22 cellular contexts compared by ENCODE assay signal in genomic region chr13:45932611-45933182, GRCh38.
DNase-seq lines count a peak whose midpoint lies in the region; ATAC-seq and TF ChIP-seq lines count a peak whose summit lies in the region.
"Had no signal": no experiment of that assay in that cellular context is flagged by ENCODE, and none has a peak within 500 bp of the region (broad histone marks: within the 10 kb centered on the region; RNA-seq: fewer than 3 reads in every experiment).

No MANE protein-coding gene starts in this region.

- H3K27ac ChIP-seq in OCI-LY3 (ENCODE audit: low read length) (no peak overlapping the region), esophagus muscularis mucosa (replicated peaks in 1 of 4) (no peak overlapping the region)
- H3K27ac ChIP-seq: C4-2B, hepatocyte, SJSA1 had no signal

- H4K20me1 ChIP-seq in OCI-LY3 (ENCODE audit: insufficient read depth, low read length), result no peaks in the 10 kb centered on the region

- H3K9me3 ChIP-seq in OCI-LY3 (ENCODE audit: insufficient read depth, low read length) (no peaks in the 10 kb centered on the region), esophagus muscularis mucosa (no peaks in the 10 kb centered on the region)
- H3K9me3 ChIP-seq: SJSA1, upper lobe of left lung had no signal

- no peak for DNase-seq in Right ventricle myocardium inferior (ENCODE audit: missing footprints)
- DNase-seq in Right ventricle myocardium superior, result no peak
- DNase-seq in esophagus muscularis mucosa (ENCODE audit: extremely low spot score), result peak; percentile 55
- DNase-seq in immature natural killer cell, result no peak
- DNase-seq in NCI-H2227 treated with DMSO at 0.1 percent for 48 hours (lab: John Stamatoyannopoulos, UW), result no peak
- DNase-seq in activated naive CD4-positive, alpha-beta T cell treated with anti-CD3 and anti-CD28 coated beads, Interleukin-2, amount 50 U/mL, for 16 hours, result no peak
- DNase-seq: activated CD4-positive, CD25-positive, alpha-beta regulatory T cell treated with anti-CD3 and anti-CD28 coated beads, Interleukin-2, amount 50 U/mL, for 72 hours; activated naive CD4-positive, alpha-beta T cell treated with anti-CD3 and anti-CD28 coated beads, Interleukin-2, amount 10 ng/mL, durations not matched to agents 7 days and 5 days; aorta; DMS 273 treated with DMSO at 0.1 percent for 48 hours; MM.1S; NCI-H187; NCI-H446 treated with DMSO at 0.1 percent for 48 hours; stimulated activated CD8-positive, alpha-beta memory T cell treated with anti-CD3 and anti-CD28 coated beads, Interleukin-4, amount 100 ng/mL, for 48 hours had no signal

- H3K4me2 ChIP-seq in OCI-LY3 (ENCODE audit: low read length), result peak overlapping the region; percentile 21
- H3K4me2 ChIP-seq: hepatocyte had no signal

- no peak for TF ChIP-seq CTCF in OCI-LY3 (IDR thresholded peaks at IDR 0.05; ENCODE audit: low read depth, low read length)
- no peak for TF ChIP-seq CTCF in esophagus muscularis mucosa (IDR thresholded peaks at IDR 0.05)

- TF ChIP-seq EP300 in esophagus muscularis mucosa (IDR thresholded peaks at IDR 0.05), result no peak

- WGBS in esophagus muscularis mucosa, result 68% methylated on average over 5 of the region's 5 CpGs

- H3K27me3 Mint-ChIP-seq in immature natural killer cell (ENCODE audit: low read depth in 3 of 3), result peaks cover 2 to 7% (median 2%) of the 10 kb centered on the region in 3 donors

- peaks cover 0 to 3% (median 0%) of the 10 kb centered on the region in 3 donors for H3K36me3 Mint-ChIP-seq in immature natural killer cell
- H3K36me3 Mint-ChIP-seq: activated naive CD4-positive, alpha-beta T cell treated with anti-CD3 and anti-CD28 coated beads, Interleukin-2, amount 10 ng/mL, durations not matched to agents 7 days and 5 days had no signal

- ATAC-seq in Right ventricle myocardium inferior (peak; percentile 46), Right ventricle myocardium superior (ENCODE audit: poor library complexity) (no peak), HG03175 (IDR thresholded peaks at IDR 0.05; ENCODE audit: unreplicated experiment) (no peak)

- intact Hi-C loops in Right ventricle myocardium inferior (cut with DNase I), result no loop called here
- intact Hi-C loops in Right ventricle myocardium superior (cut with DNase I), result no loop called here
- intact Hi-C loops in esophagus muscularis mucosa (cut with DNase I), result no loop called here

- H3K4me1 Mint-ChIP-seq in immature natural killer cell, result no peaks in the 10 kb centered on the region
- H3K4me1 Mint-ChIP-seq: activated naive CD4-positive, alpha-beta T cell treated with anti-CD3 and anti-CD28 coated beads, Interleukin-2, amount 10 ng/mL, durations not matched to agents 7 days and 5 days had no signal

- H3K27me3 ChIP-seq in OCI-LY3 (ENCODE audit: low read depth, low read length) (no peaks in the 10 kb centered on the region; the same call in 1 of the 2 replicates), esophagus muscularis mucosa (no peaks in the 10 kb centered on the region)
- H3K27me3 ChIP-seq: upper lobe of left lung had no signal

- no peaks in the 10 kb centered on the region for H3K79me2 ChIP-seq in OCI-LY3 (ENCODE audit: low read length)
- H3K79me2 ChIP-seq: hepatocyte had no signal

- no peak overlapping the region for H3K9ac ChIP-seq in OCI-LY3 (ENCODE audit: low read length)

- H3K4me1 ChIP-seq in OCI-LY3 (ENCODE audit: low read length) (peaks cover 7% of the 10 kb centered on the region), esophagus muscularis mucosa (no peaks in the 10 kb centered on the region)
- H3K4me1 ChIP-seq: SJSA1, upper lobe of left lung had no signal

- no peak overlapping the region for H3K27ac Mint-ChIP-seq in immature natural killer cell
- H3K27ac Mint-ChIP-seq: activated naive CD4-positive, alpha-beta T cell treated with anti-CD3 and anti-CD28 coated beads, Interleukin-2, amount 10 ng/mL, durations not matched to agents 7 days and 5 days; IgD-negative memory B cell had no signal

- H3K4me3 ChIP-seq in OCI-LY3 (ENCODE audit: low read length), result no peak overlapping the region
- H3K4me3 ChIP-seq in esophagus muscularis mucosa, result no peak overlapping the region
- H3K4me3 ChIP-seq: dorsolateral prefrontal cortex, hepatocyte, SJSA1, upper lobe of left lung had no signal

- no peak for TF ChIP-seq POLR2A in esophagus muscularis mucosa (IDR thresholded peaks at IDR 0.05; ENCODE audit: low read depth)

- peaks cover 0 to 1% (median 0%) of the 10 kb centered on the region in 6 donors for H3K9me3 Mint-ChIP-seq in immature natural killer cell
- H3K9me3 Mint-ChIP-seq: activated naive CD4-positive, alpha-beta T cell treated with anti-CD3 and anti-CD28 coated beads, Interleukin-2, amount 10 ng/mL, durations not matched to agents 7 days and 5 days; IgD-negative memory B cell had no signal

- H3K4me3 Mint-ChIP-seq in immature natural killer cell, result no peak overlapping the region
- H3K4me3 Mint-ChIP-seq: activated naive CD4-positive, alpha-beta T cell treated with anti-CD3 and anti-CD28 coated beads, Interleukin-2, amount 10 ng/mL, durations not matched to agents 7 days and 5 days had no signal

- no peaks in the 10 kb centered on the region for H3K36me3 ChIP-seq in OCI-LY3 (replicated peaks; ENCODE audit: low read depth, low read length)
- no peaks in the 10 kb centered on the region for H3K36me3 ChIP-seq in esophagus muscularis mucosa
- H3K36me3 ChIP-seq: SJSA1, upper lobe of left lung had no signal

- no peak overlapping the region for H2AFZ ChIP-seq in OCI-LY3 (ENCODE audit: low read depth, low read length)
- H2AFZ ChIP-seq: hepatocyte had no signal
